8 cellular contexts compared by ENCODE assay signal in genomic region chr9:131254107-131254491, GRCh38. TPM values are rescaled to one million over a fixed set of nuclear protein-coding genes. Genes with fewer than 3 reads are reported as not detected.
A peak's percentile ranks its signal among the peaks of the same experiment; 100 is the strongest.
DNase-seq lines count a peak whose midpoint lies in the region; ATAC-seq and TF ChIP-seq lines count a peak whose summit lies in the region.

No MANE protein-coding gene starts in this region.

- H3K4me1 ChIP-seq in osteoblast (ENCODE audit: insufficient read depth, low read length), result peaks cover 12% of the 10 kb centered on the region

- H3K27ac ChIP-seq in osteoblast (ENCODE audit: low read depth, low read length), result no peak overlapping the region

- no peaks in the 10 kb centered on the region for H3K36me3 ChIP-seq in osteoblast (ENCODE audit: insufficient read depth, low read length)

- TF ChIP-seq CTCF in GM10266 (IDR thresholded peaks at IDR 0.05; ENCODE audit: control insufficient read depth, insufficient read depth, low read depth, missing control alignments) (no peak), osteoblast (IDR thresholded peaks at IDR 0.05; ENCODE audit: extremely low read depth, low read depth, low read length) (no peak), GM13976 (IDR thresholded peaks at IDR 0.05; ENCODE audit: borderline replicate concordance, control extremely low read depth, extremely low read depth, insufficient read depth, missing control alignments) (no peak)

- no peaks in the 10 kb centered on the region for H3K79me2 ChIP-seq in osteoblast (ENCODE audit: insufficient read depth, low read length)

- in situ Hi-C loops in GM13976 (cut with MboI; ENCODE audit: low sequenced_read_pairs, unreplicated experiment), result no loop called here

- peak overlapping the region; percentile 20 for H2AFZ ChIP-seq in osteoblast (ENCODE audit: low read length)

- peaks cover under 1% of the 10 kb centered on the region for H3K27me3 ChIP-seq in osteoblast (ENCODE audit: insufficient read depth, low read length)

- H3K4me3 ChIP-seq in osteoblast (ENCODE audit: insufficient read depth, low read length), result no peak overlapping the region

- no peak for ATAC-seq in GM19023 (IDR thresholded peaks at IDR 0.05; ENCODE audit: unreplicated experiment)

- no peak overlapping the region for H3K4me2 ChIP-seq in osteoblast (ENCODE audit: insufficient read depth, low read length)

- H4K20me1 ChIP-seq in osteoblast (ENCODE audit: insufficient read depth, low read length), result no peaks in the 10 kb centered on the region

- H3K9me3 ChIP-seq in osteoblast (ENCODE audit: low read depth, low read length), result no peaks in the 10 kb centered on the region

- DNase-seq in GM10266 (ENCODE audit: extremely low spot score) (peak; percentile 53), NOMO-1 treated with dmso at 0.1 percent for 144 hours (lab: John Stamatoyannopoulos, UW; ENCODE audit: unreplicated experiment) (peak; percentile 52), epidermal melanocyte (ENCODE audit: insufficient read length, low spot score) (peak; percentile 16), osteoblast (ENCODE audit: insufficient read length, low spot score, missing footprints) (peak; percentile 46), GM13976 (ENCODE audit: low spot score) (no peak), HCEC 1CT (no peak), kidney glomerular epithelial cell (lab: John Stamatoyannopoulos, UW) (no peak)

RNA-seq across cellular contexts. Expression of gene FAM78A, which starts 22.2 kb away (rescaled TPM):
- total RNA-seq in osteoblast, result 0.36 and 0.59 TPM in 2 replicates

RNA-seq across cellular contexts. Expression of gene PLPP7, which starts 35.4 kb away (rescaled TPM):
- total RNA-seq in osteoblast, result 16.3 and 18.0 TPM in 2 replicates

Comparison
In these comparisons a context has a peak if more than half of its experiments do, and no peak if none do; other contexts are left out.
1. DNase-seq: peak in GM10266 (single experiment), NOMO-1 treated with dmso at 0.1 percent for 144 hours (single experiment), epidermal melanocyte (single experiment) and osteoblast (single experiment); none in GM13976 (single experiment), HCEC 1CT (single experiment) and kidney glomerular epithelial cell (single experiment).